ENCODE assay signal across 25 cellular contexts in genomic region chr21:29473808-29474207, GRCh38.
"Had no signal": no experiment of that assay in that cellular context is flagged by ENCODE, and none has a peak within 500 bp of the region (broad histone marks: within the 10 kb centered on the region; RNA-seq: fewer than 3 reads in every experiment).

No MANE protein-coding gene starts in this region.

- H3K4me1 ChIP-seq: psoas muscle, stomach, thyroid gland had no signal

- H3K27ac Mint-ChIP-seq: effector memory CD8-positive, alpha-beta T cell; mesothelial cell of epicardium; natural killer cell treated with Interleukin-12 subunit alpha and Interleukin-12 subunit beta and Interleukin-15 and Interleukin-18, amount 100 ng/mL, for 72 hours; type B pancreatic cell had no signal

- H3K27me3 ChIP-seq: esophagus squamous epithelium, ovary, stomach, thyroid gland had no signal

- FAIRE-seq: endometrium, keratinocyte had no signal

- H3K36me3 Mint-ChIP-seq: natural killer cell treated with Interleukin-12 subunit alpha and Interleukin-12 subunit beta and Interleukin-15 and Interleukin-18, amount 100 ng/mL, for 72 hours; type B pancreatic cell had no signal

- H3K9me3 Mint-ChIP-seq: effector memory CD8-positive, alpha-beta T cell; natural killer cell treated with Interleukin-12 subunit alpha and Interleukin-12 subunit beta and Interleukin-15 and Interleukin-18, amount 100 ng/mL, for 72 hours had no signal

- H3K4me3 ChIP-seq: esophagus squamous epithelium, mucosa of descending colon, ovary, psoas muscle, skin epidermis, stomach, thyroid gland had no signal

- ATAC-seq: effector memory CD8-positive, alpha-beta T cell; mucosa of descending colon; natural killer cell treated with Interleukin-12 subunit alpha and Interleukin-12 subunit beta and Interleukin-15 and Interleukin-18, amount 100 ng/mL, for 72 hours; psoas muscle; right cardiac atrium had no signal

- H3K4me3 Mint-ChIP-seq: effector memory CD8-positive, alpha-beta T cell; mesothelial cell of epicardium; naive B cell; natural killer cell treated with Interleukin-12 subunit alpha and Interleukin-12 subunit beta and Interleukin-15 and Interleukin-18, amount 100 ng/mL, for 72 hours; type B pancreatic cell had no signal

- H3K9me3 ChIP-seq: esophagus squamous epithelium, mucosa of descending colon, ovary, psoas muscle, stomach, thyroid gland had no signal

- H3K27ac ChIP-seq: esophagus squamous epithelium, ovary, psoas muscle, skin epidermis, stomach, thyroid gland had no signal

- DNase-seq: cerebellar nuclear complex; cortex of kidney; effector memory CD8-positive, alpha-beta T cell; erythroblast; esophagus squamous epithelium; foreskin melanocyte; mesenchymal stem cell; mucosa of descending colon; naive B cell; occipital lobe; ovary; posterior cingulate gyrus; psoas muscle; right cardiac atrium; stimulated activated CD4-positive, alpha-beta T cell treated with anti-CD3 and anti-CD28 coated beads, Interleukin-15, amount 100 ng/mL, for 24 hours; stimulated activated CD4-positive, alpha-beta T cell treated with anti-CD3 and anti-CD28 coated beads, Interleukin-2, amount 100 ng/mL, for 48 hours; stimulated activated naive CD4-positive, alpha-beta T cell treated with Interleukin-2 at 50 U/mL for 16 hours; stomach; thyroid gland had no signal

- H3K27me3 Mint-ChIP-seq: effector memory CD8-positive, alpha-beta T cell; naive B cell; natural killer cell treated with Interleukin-12 subunit alpha and Interleukin-12 subunit beta and Interleukin-15 and Interleukin-18, amount 100 ng/mL, for 72 hours; type B pancreatic cell had no signal

- H3K36me3 ChIP-seq: esophagus squamous epithelium, ovary, stomach, thyroid gland had no signal
